In the genomic region with DNA sequence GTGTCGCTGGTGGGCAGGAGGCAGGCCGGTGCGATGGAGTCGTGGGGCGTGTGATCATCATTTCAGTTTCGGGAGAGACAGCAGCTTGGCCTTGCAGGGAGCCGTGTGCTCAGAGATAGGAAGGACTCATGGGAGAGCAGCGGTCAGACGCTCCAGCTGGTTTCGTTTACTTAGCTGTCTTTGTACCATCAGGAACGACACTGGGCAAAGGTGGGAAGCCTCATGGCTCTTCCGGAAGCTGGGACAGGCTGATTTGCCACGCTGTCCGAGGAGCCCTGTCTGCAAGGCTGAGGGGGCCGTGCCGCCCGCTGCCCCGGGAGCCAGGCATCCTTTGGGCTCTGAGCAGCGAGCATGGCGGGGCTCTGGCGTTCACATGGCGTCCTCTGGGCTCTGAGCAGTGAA, we compare ENCODE assay signal across 11 cellular contexts. TPM values are rescaled to one million over a fixed set of nuclear protein-coding genes. Genes with fewer than 3 reads are reported as not detected.
DNase-seq lines count a peak whose midpoint lies in the region; ATAC-seq and TF ChIP-seq lines count a peak whose summit lies in the region.
"Had no signal": no experiment of that assay in that cellular context is flagged by ENCODE, and none has a peak within 500 bp of the region (broad histone marks: within the 10 kb centered on the region; RNA-seq: fewer than 3 reads in every experiment).

No MANE protein-coding gene starts in this region.

- H3K9me3 ChIP-seq in right lobe of liver (no peaks in the 10 kb centered on the region), ovary (no peaks in the 10 kb centered on the region)
- H3K9me3 ChIP-seq: suprapubic skin had no signal

- no peaks in the 10 kb centered on the region for H3K36me3 ChIP-seq in brain microvascular endothelial cell (replicated peaks)
- no peaks in the 10 kb centered on the region for H3K36me3 ChIP-seq in right lobe of liver
- H3K36me3 ChIP-seq in ovary, result no peaks in the 10 kb centered on the region
- H3K36me3 ChIP-seq: suprapubic skin had no signal

- peak overlapping the region; percentile 21 for H3K4me3 Mint-ChIP-seq in type B pancreatic cell
- H3K4me3 Mint-ChIP-seq: activated T-cell treated with anti-CD3 and anti-CD28 coated beads, Interleukin-2, amount 50 U/mL, for 4 hours had no signal

- TF ChIP-seq CTCF in brain microvascular endothelial cell (IDR thresholded peaks at IDR 0.05; ENCODE audit: low read depth, low read length, missing control alignments), result no peak
- TF ChIP-seq CTCF in right lobe of liver (IDR thresholded peaks at IDR 0.05), result no peak
- TF ChIP-seq CTCF in type B pancreatic cell (conservative IDR thresholded peaks at IDR 0.05), result no peak
- no peak for TF ChIP-seq CTCF in ovary (IDR thresholded peaks at IDR 0.05)

- TF ChIP-seq POLR2A in right lobe of liver (IDR thresholded peaks at IDR 0.05) (no peak), ovary (IDR thresholded peaks at IDR 0.05) (no peak)

- peaks cover 5% of the 10 kb centered on the region for H3K36me3 Mint-ChIP-seq in type B pancreatic cell

- H3K4me1 ChIP-seq in right lobe of liver (peaks cover 0 to 67% (median 34%) of the 10 kb centered on the region in 4 donors), ovary (ENCODE audit: insufficient read depth) (peaks cover 15% of the 10 kb centered on the region)

- WGBS in right lobe of liver (ENCODE audit: insufficient coverage, low coverage, low lambda C conversion rate, missing lambda C conversion rate), result 40% methylated on average over 9 of the region's 22 CpGs
- WGBS in ovary, 3 donors, result 9 to 29% (median 19%) methylated on average over 14 to 22 of the region's 22 CpGs

- peaks cover 35% of the 10 kb centered on the region for H3K4me1 Mint-ChIP-seq in type B pancreatic cell (ENCODE audit: unreplicated experiment)

- no peak overlapping the region for H3K27ac ChIP-seq in brain microvascular endothelial cell
- peak overlapping the region; percentile 77 to 90 (median 83) for H3K27ac ChIP-seq in right lobe of liver
- H3K27ac ChIP-seq in ovary, result no peak overlapping the region
- H3K27ac ChIP-seq: suprapubic skin had no signal

- H3K4me3 ChIP-seq in brain microvascular endothelial cell (ENCODE audit: low read depth, low read length) (peak overlapping the region; percentile 24), right lobe of liver (peak overlapping the region in 2 of 3 donors; percentile 2 to 21), ovary (no peak overlapping the region)
- H3K4me3 ChIP-seq: suprapubic skin had no signal

- TF ChIP-seq EP300 in ovary (IDR thresholded peaks at IDR 0.05), result no peak

- no peaks in the 10 kb centered on the region for H3K27me3 Mint-ChIP-seq in type B pancreatic cell

- H3K27me3 ChIP-seq in brain microvascular endothelial cell (replicated peaks) (no peaks in the 10 kb centered on the region), right lobe of liver (no peaks in the 10 kb centered on the region), ovary (no peaks in the 10 kb centered on the region)
- H3K27me3 ChIP-seq: suprapubic skin had no signal

- no peaks in the 10 kb centered on the region for H3K9me3 Mint-ChIP-seq in type B pancreatic cell
- H3K9me3 Mint-ChIP-seq: activated T-cell treated with anti-CD3 and anti-CD28 coated beads, Interleukin-2, amount 50 U/mL, for 4 hours had no signal

- H3K27ac Mint-ChIP-seq in type B pancreatic cell, result peak overlapping the region; percentile 70

- in situ Hi-C loops in brain microvascular endothelial cell (cut with HindIII; ENCODE audit: low pct_ligation_motif_present, low sequenced_read_pairs), result no loop called here

- intact Hi-C loops in Right ventricle myocardium inferior (cut with DNase I), result loop anchor here (5.0 kb wide), 2 partner anchors 34 to 76 kb away; no protein-coding TSS in a partner anchor
- intact Hi-C loops in cardiac septum (cut with DNase I), result loop anchor here (5.0 kb wide), 1 partner anchor 34 kb away; no protein-coding TSS in a partner anchor
- intact Hi-C loops in right lobe of liver (cut with DNase I), result loop anchor here in 1 of 2 donors (10.0 kb wide), 1 partner anchor 78 kb away; no protein-coding TSS in a partner anchor
- intact Hi-C loops in ovary (cut with DNase I), result no loop called here

- ATAC-seq in Right ventricle myocardium inferior (peak; percentile 35), right lobe of liver (peak; percentile 4 to 55 (median 46)), GM19395 (IDR thresholded peaks at IDR 0.05; ENCODE audit: unreplicated experiment) (no peak)

- DNase-seq in Right ventricle myocardium inferior (ENCODE audit: missing footprints) (no peak), cardiac septum (ENCODE audit: low spot score) (no peak), brain microvascular endothelial cell (peak; percentile 47), right lobe of liver (no peak), type B pancreatic cell (ENCODE audit: extremely low spot score, unreplicated experiment) (no peak), NCI-H1694 treated with DMSO at 0.1 percent for 48 hours (lab: John Stamatoyannopoulos, UW) (no peak), ovary (no peak)
- DNase-seq: activated T-cell treated with anti-CD3 and anti-CD28 coated beads, Interleukin-2, amount 50 U/mL, for 4 hours; NCI-H1930 had no signal

RNA-seq across cellular contexts. Expression of a gene that starts 32.7 kb away (rescaled TPM):
- total RNA-seq in Right ventricle myocardium inferior (80.0 TPM), cardiac septum (64.8 TPM), right lobe of liver (10 to 100 TPM; 29.7 to 72.0 (median 34.8) TPM), type B pancreatic cell (ENCODE audit: low replicate concordance) (56.4 and 80.9 TPM in 2 replicates), ovary (10 to 100 TPM; 19.0 to 40.4 (median 28.7) TPM)
- polyA plus RNA-seq in ovary, result 1 to 10 TPM; 6.2 to 8.0 TPM

Comparison
In these comparisons a context has a peak if more than half of its experiments do, and no peak if none do; other contexts are left out.
1. H3K27ac ChIP-seq: peak in right lobe of liver (3 of 3); none in brain microvascular endothelial cell (single experiment) and ovary (0 of 2).
2. intact Hi-C loops: an anchor here in Right ventricle myocardium inferior (5.0 kb wide) and cardiac septum (5.0 kb wide); none called in ovary.